In the genomic region with DNA sequence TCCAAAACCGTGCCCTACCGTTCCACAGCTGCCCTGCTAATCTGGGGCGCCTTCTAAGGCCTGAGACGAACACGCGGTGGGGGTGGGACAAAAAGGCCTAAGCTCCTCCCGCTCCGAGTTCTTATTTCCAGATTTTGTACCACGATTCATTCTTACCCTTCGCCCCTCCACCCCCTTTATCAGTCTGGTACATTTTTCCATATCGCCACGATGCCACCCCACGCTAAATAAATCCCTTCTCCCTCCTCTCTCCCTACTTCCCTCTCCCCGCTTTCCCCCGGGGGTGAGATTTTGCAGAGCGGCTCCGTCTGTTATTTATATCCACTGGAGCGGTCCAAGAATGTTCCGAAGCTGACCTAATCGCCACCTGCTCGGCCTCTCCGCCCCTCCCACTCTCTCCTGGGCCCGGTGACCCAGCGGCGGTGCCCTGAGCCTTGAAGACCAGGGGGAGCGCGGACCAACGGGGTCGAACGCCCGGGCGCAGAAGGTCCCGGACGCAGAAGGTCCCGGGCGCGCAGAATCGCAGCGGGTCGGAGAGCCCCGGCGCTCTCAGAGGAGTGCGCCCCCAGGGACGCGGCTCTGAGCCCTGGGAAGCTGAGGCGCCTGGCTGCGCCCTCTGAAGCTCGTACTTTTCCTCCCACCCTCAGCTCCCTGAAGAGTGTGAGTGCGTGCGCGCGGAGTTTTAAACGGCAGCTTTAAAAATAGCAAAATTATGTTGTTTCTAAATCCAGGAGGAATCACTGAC, we compare ENCODE assay signal across 8 cellular contexts. TPM values are rescaled to one million over a fixed set of nuclear protein-coding genes. Genes with fewer than 3 reads are reported as not detected.
DNase-seq lines count a peak whose midpoint lies in the region; ATAC-seq, FAIRE-seq and TF ChIP-seq lines count a peak whose summit lies in the region.

No MANE protein-coding gene starts in this region.

- H3K36me3 Mint-ChIP-seq in astrocyte (ENCODE audit: low read depth, unreplicated experiment) = peaks cover 5% of the 10 kb centered on the region

- no peaks in the 10 kb centered on the region for H3K27me3 Mint-ChIP-seq in astrocyte (ENCODE audit: low read depth, unreplicated experiment)

- H3K4me1 Mint-ChIP-seq in astrocyte (ENCODE audit: low read depth, unreplicated experiment) = peaks cover 16% of the 10 kb centered on the region

- FAIRE-seq in astrocyte (lab: Jason Lieb, UNC) = no peak

- H3K9me3 ChIP-seq in Panc1 (ENCODE audit: control insufficient read depth, insufficient read depth, low read depth, low read length) = no peaks in the 10 kb centered on the region
- H3K9me3 ChIP-seq in astrocyte (ENCODE audit: insufficient read depth, low read depth, low read length) = no peaks in the 10 kb centered on the region
- H3K9me3 ChIP-seq in psoas muscle = no peaks in the 10 kb centered on the region

- intact Hi-C loops in Panc1 (cut with micrococcal nuclease; ENCODE audit: unreplicated experiment) = loop anchor here (1.0 kb wide), 1 partner anchor 29 kb away; no protein-coding TSS in a partner anchor
- intact Hi-C loops in left ventricle myocardium superior (cut with micrococcal nuclease) = no loop called here
- intact Hi-C loops in psoas muscle (cut with DNase I) = loop anchor here in 1 of 2 donors (2.0 to 5.0 kb wide), 2 partner anchors 28 to 60 kb away; partner anchors contain the start of genes ACP2 and DDB2

- H3K9ac ChIP-seq in astrocyte (ENCODE audit: low read length) = peak overlapping the region; percentile 68

- 0 to 1% (median 1%) methylated on average over 51 to 53 of the region's 53 CpGs for WGBS in psoas muscle, 3 donors

- peak overlapping the region; percentile 93 for H3K4me2 ChIP-seq in astrocyte (ENCODE audit: low read length)

- DNase-seq in NCI-H2227 (lab: John Stamatoyannopoulos, UW; ENCODE audit: unreplicated experiment) (peak; percentile 39), NCI-H2227 treated with DMSO at 0.1 percent for 48 hours (lab: John Stamatoyannopoulos, UW) (no peak), Panc1 (ENCODE audit: low read depth, low spot score) (peak; percentile 64), astrocyte (ENCODE audit: low read depth) (peak; percentile 30), left ventricle myocardium superior (peak; percentile 82), psoas muscle (peak; percentile 69 to 91)

- H2AFZ ChIP-seq in astrocyte (ENCODE audit: low read depth, low read length) = peak overlapping the region; percentile 78

- peaks cover 35% of the 10 kb centered on the region for H3K79me2 ChIP-seq in astrocyte (ENCODE audit: insufficient read depth, low read length)

- TF ChIP-seq CTCF in Panc1 (IDR thresholded peaks at IDR 0.05) = no peak; the same call in 1 of the 2 replicates
- TF ChIP-seq CTCF in astrocyte (IDR thresholded peaks at IDR 0.05; ENCODE audit: insufficient read depth, low read depth, low read length) = no peak
- no peak for TF ChIP-seq CTCF in psoas muscle (IDR thresholded peaks at IDR 0.05)

- no peak overlapping the region for H3K27ac Mint-ChIP-seq in astrocyte (ENCODE audit: unreplicated experiment)

- POLR2A ChIA-PET in Panc1 (lab: Charles Lee) = interaction anchor here (0.5 kb wide), 1 partner anchor 27 kb away, joined by 9 read pairs; no protein-coding TSS in a partner anchor

- H3K36me3 ChIP-seq in Panc1 (ENCODE audit: control insufficient read depth, insufficient read depth, low read length) (no peaks in the 10 kb centered on the region), astrocyte (ENCODE audit: insufficient read depth, low read length) (no peaks in the 10 kb centered on the region), psoas muscle (ENCODE audit: insufficient read depth in 1 of 2, low read depth in 1 of 2) (peaks cover 0 to 5% of the 10 kb centered on the region in 2 donors)

- H4K20me1 ChIP-seq in astrocyte (ENCODE audit: insufficient read depth, low read length) = peaks cover 15% of the 10 kb centered on the region

- BruUV-seq in Panc1 (replicated peaks; lab: Mats Ljungman, UMichigan) = no TSS peak

- H3K27ac ChIP-seq in Panc1 (ENCODE audit: low read length) = peak overlapping the region; percentile 62
- no peak overlapping the region for H3K27ac ChIP-seq in astrocyte (ENCODE audit: low read depth, low read length)
- H3K27ac ChIP-seq in psoas muscle = peak overlapping the region; percentile 95

- CTCF ChIA-PET in Panc1 (lab: Charles Lee) = interaction anchor here (1.2 kb wide), 1 partner anchor 9 kb away, joined by 4 read pairs; no protein-coding TSS in a partner anchor

- H3K4me1 ChIP-seq in Panc1 (ENCODE audit: control insufficient read depth, insufficient read depth, low read length) = peaks cover 30% of the 10 kb centered on the region
- H3K4me1 ChIP-seq in astrocyte (ENCODE audit: insufficient read depth, low read length) = peaks cover 35% of the 10 kb centered on the region
- H3K4me1 ChIP-seq in psoas muscle = peaks cover 32% of the 10 kb centered on the region

- in situ Hi-C loops in Panc1 (cut with HindIII; ENCODE audit: low pct_unique_long_range_greater_than_20kb, low sequenced_read_pairs) = no loop called here

- ATAC-seq in Panc1 = peak; percentile 79
- peak; percentile 56 for ATAC-seq in left ventricle myocardium superior
- peak; percentile 48 to 58 (median 56) for ATAC-seq in psoas muscle
- no peak for ATAC-seq in HG03521 (IDR thresholded peaks at IDR 0.05; ENCODE audit: unreplicated experiment)
- no peak for ATAC-seq in HG02798 (IDR thresholded peaks at IDR 0.05; ENCODE audit: poor library complexity, unreplicated experiment)

- no peaks in the 10 kb centered on the region for H3K9me3 Mint-ChIP-seq in astrocyte (ENCODE audit: unreplicated experiment)

- H3K4me3 ChIP-seq in Panc1 (ENCODE audit: low read depth in 2 of 2, low read length in 2 of 2) (peak overlapping the region; percentile 56 to 64), astrocyte (ENCODE audit: insufficient read depth, low read depth, low read length) (peak overlapping the region; percentile 66), psoas muscle (peak overlapping the region; percentile 93)

- peak overlapping the region; percentile 82 for H3K4me3 Mint-ChIP-seq in astrocyte (ENCODE audit: unreplicated experiment)

- no peaks in the 10 kb centered on the region for H3K27me3 ChIP-seq in Panc1 (ENCODE audit: control insufficient read depth, insufficient read depth, low read length)
- no peaks in the 10 kb centered on the region for H3K27me3 ChIP-seq in astrocyte (ENCODE audit: insufficient read depth, low read length)
- H3K27me3 ChIP-seq in psoas muscle (ENCODE audit: insufficient read depth in 3 of 3, low read length in 2 of 3) = no peaks in the 10 kb centered on the region

RNA-seq across cellular contexts. Expression of gene PACSIN3, which starts 0.9 kb away (rescaled TPM):
- total RNA-seq in Panc1 (2021; ENCODE audit: unreplicated experiment) (45.3 TPM), astrocyte (34.3 and 35.6 TPM in 2 replicates), left ventricle myocardium superior (150 TPM), psoas muscle (100 to 1,000 TPM; 210 to 430 (median 348) TPM)
- polyA plus RNA-seq in Panc1 (2012; ENCODE audit: insufficient read length) = 60.0 TPM
- polyA plus RNA-seq in psoas muscle = 100 to 1,000 TPM in 2 of 3 donors, 10 to 100 TPM in 1; 90.4 to 303 (median 167) TPM

RNA-seq across cellular contexts. Expression of gene ARFGAP2, which starts 10.4 kb away (rescaled TPM):
- total RNA-seq in Panc1 (2021; ENCODE audit: unreplicated experiment) (61.4 TPM), astrocyte (46.3 and 51.0 TPM in 2 replicates), left ventricle myocardium superior (48.0 TPM), psoas muscle (100 to 1,000 TPM in 1 of 4 donors, 10 to 100 TPM in 3; 80.2 to 138 (median 86.5) TPM)
- polyA plus RNA-seq in Panc1 (2012; ENCODE audit: insufficient read length) = 37.5 TPM
- polyA plus RNA-seq in psoas muscle = 10 to 100 TPM; 58.7 to 84.3 (median 60.8) TPM

RNA-seq across cellular contexts. Expression of gene DDB2, which starts 27.7 kb away (rescaled TPM):
- total RNA-seq in Panc1 (2021; ENCODE audit: unreplicated experiment) = 33.6 TPM
- 20.3 TPM for polyA plus RNA-seq in Panc1 (2012; ENCODE audit: insufficient read length)
- 40.0 and 47.0 TPM in 2 replicates for total RNA-seq in astrocyte
- 9.5 TPM for total RNA-seq in left ventricle myocardium superior
- total RNA-seq in psoas muscle = 1 to 10 TPM; 5.1 to 9.3 (median 6.9) TPM
- polyA plus RNA-seq in psoas muscle = 10 to 100 TPM in 1 of 3 donors, 1 to 10 TPM in 2; 3.8 to 11.5 (median 4.3) TPM

Comparison
In these comparisons a context has a peak if more than half of its experiments do, and no peak if none do; other contexts are left out.
1. ATAC-seq: peak in Panc1 (single experiment), left ventricle myocardium superior (single experiment) and psoas muscle (4 of 4); none in HG03521 (single experiment) and HG02798 (single experiment).
2. Peak in every context shown above with its lines, with median percentiles within 50 percentile points of each other: H3K4me3 ChIP-seq.